Comparison of ENCODE assay signal across 9 cellular contexts in genomic region chr5:177982072-177982727, GRCh38. TPM values are rescaled to one million over a fixed set of nuclear protein-coding genes. Genes with fewer than 3 reads are reported as not detected.
DNase-seq lines count a peak whose midpoint lies in the region; ATAC-seq and TF ChIP-seq lines count a peak whose summit lies in the region.
"Had no signal": no experiment of that assay in that cellular context is flagged by ENCODE, and none has a peak within 500 bp of the region (broad histone marks: within the 10 kb centered on the region; RNA-seq: fewer than 3 reads in every experiment).

No MANE protein-coding gene starts in this region.

- peaks cover 4% of the 10 kb centered on the region for H3K4me1 Mint-ChIP-seq in activated CD4-positive, alpha-beta memory T cell treated with anti-CD3 and anti-CD28 coated beads, Interleukin-2, amount 10 ng/mL, durations not matched to agents 7 days and 5 days

- H3K27me3 ChIP-seq in HCT116 (ENCODE audit: insufficient read depth, low read length) (no peaks in the 10 kb centered on the region), lung (ENCODE audit: control insufficient read depth, insufficient read depth) (peaks cover 12% of the 10 kb centered on the region)

- peaks cover 58% of the 10 kb centered on the region for H3K27me3 Mint-ChIP-seq in activated CD4-positive, alpha-beta memory T cell treated with anti-CD3 and anti-CD28 coated beads, Interleukin-2, amount 10 ng/mL, durations not matched to agents 7 days and 5 days

- BruUV-seq in HCT116 (replicated peaks; lab: Mats Ljungman, UMichigan), result no TSS peak

- CTCF ChIA-PET in HCT116 (lab: Charles Lee), result interaction anchor here (1.2 kb wide), 1 partner anchor 80 kb away, joined by 7 read pairs; no protein-coding TSS in a partner anchor
- CTCF ChIA-PET in activated CD4-positive, alpha-beta memory T cell treated with anti-CD3 and anti-CD28 coated beads, Interleukin-2, amount 10 ng/mL, durations not matched to agents 7 days and 5 days (lab: Charles Lee), result no interaction called here

- H3K4me3 ChIP-seq in AG09309 (ENCODE audit: control insufficient read depth, low read depth, low read length) (no peak overlapping the region), HCT116 (replicated peaks in 1 of 2; ENCODE audit: low read depth in 1 of 2, low read length in 2 of 2) (no peak overlapping the region), lung (no peak overlapping the region)

- RAD21 ChIA-PET in HCT116 (lab: Charles Lee; ENCODE audit: low non-redundant PET in 1 of 2, low total read pairs in 2 of 2, uncharacterized antibody in 2 of 2, unreplicated experiment in 2 of 2), result no interaction called here

- no peak for TF ChIP-seq POLR2A in HCT116 (IDR thresholded peaks at IDR 0.05; ENCODE audit: borderline replicate concordance, extremely low read depth, insufficient read depth, insufficient read length)

- no peaks in the 10 kb centered on the region for H3K36me3 Mint-ChIP-seq in activated CD4-positive, alpha-beta memory T cell treated with anti-CD3 and anti-CD28 coated beads, Interleukin-2, amount 10 ng/mL, durations not matched to agents 7 days and 5 days (ENCODE audit: low read depth)

- no peaks in the 10 kb centered on the region for H3K79me2 ChIP-seq in HCT116 (ENCODE audit: insufficient read depth, low read length)

- H3K27ac ChIP-seq in HCT116 (ENCODE audit: low read depth, low read length) (no peak overlapping the region), lung (ENCODE audit: low read depth in 1 of 2, low read length in 1 of 2) (no peak overlapping the region)

- H3K36me3 ChIP-seq in HCT116 (ENCODE audit: control insufficient read depth in 1 of 2, insufficient read depth in 2 of 2, low read length in 2 of 2) (no peaks in the 10 kb centered on the region), lung (ENCODE audit: control insufficient read depth in 2 of 2, insufficient read depth in 2 of 2, low read length in 2 of 2) (no peaks in the 10 kb centered on the region)

- H2AFZ ChIP-seq in HCT116 (ENCODE audit: low read depth, low read length, poor library complexity, severe bottlenecking), result no peak overlapping the region

- H3K9me3 ChIP-seq in HCT116 (ENCODE audit: control insufficient read depth in 1 of 2, insufficient read depth in 1 of 2, low read depth in 1 of 2, low read length in 2 of 2) (no peaks in the 10 kb centered on the region), lung (ENCODE audit: control insufficient read depth in 2 of 2, insufficient read depth in 1 of 2, low read length in 1 of 2) (peaks cover 0 to 7% of the 10 kb centered on the region in 2 donors)

- 19 to 21% methylated on average over 17 of the region's 17 CpGs for WGBS in lung, 2 donors

- H3K4me1 ChIP-seq in HCT116 (ENCODE audit: control insufficient read depth in 1 of 2, insufficient read depth in 2 of 2, low read length in 2 of 2) (peaks cover 0 to 3% of the 10 kb centered on the region in 2 experiments; a peak in 1 of 4 replicates), lung (ENCODE audit: control insufficient read depth in 2 of 2, insufficient read depth in 2 of 2, low read length in 2 of 2) (peaks cover 0 to 3% of the 10 kb centered on the region in 2 donors)

- H3K9me2 ChIP-seq in HCT116 (ENCODE audit: insufficient read depth), result no peaks in the 10 kb centered on the region

- POLR2A ChIA-PET in HCT116 (lab: Charles Lee), result no interaction called here
- POLR2A ChIA-PET in activated CD4-positive, alpha-beta memory T cell treated with anti-CD3 and anti-CD28 coated beads, Interleukin-2, amount 10 ng/mL, durations not matched to agents 7 days and 5 days (lab: Charles Lee), result no interaction called here

- peak overlapping the region; percentile 37; the same call in 1 of the 2 replicates for H3K4me2 ChIP-seq in HCT116 (ENCODE audit: low read length)

- H3K4me3 Mint-ChIP-seq in activated CD4-positive, alpha-beta memory T cell treated with anti-CD3 and anti-CD28 coated beads, Interleukin-2, amount 10 ng/mL, durations not matched to agents 7 days and 5 days, result no peak overlapping the region

- TF ChIP-seq CTCF in AG09309 (IDR thresholded peaks at IDR 0.05; ENCODE audit: control insufficient read depth, insufficient read depth, low read depth, low read length, missing control alignments) (peak; percentile 5), HCT116 (IDR thresholded peaks at IDR 0.05 in 2 of 3, conservative IDR thresholded peaks at IDR 0.05 in 1 of 3; ENCODE audit: borderline replicate concordance in 1 of 3, insufficient read depth in 1 of 3, low read depth in 2 of 3, low read length in 2 of 3) (peak; percentile 55 to 85 (median 65)), lung (IDR thresholded peaks at IDR 0.05; ENCODE audit: control extremely low read depth, extremely low read depth) (peak; percentile 11)

- H3K9ac ChIP-seq in HCT116 (ENCODE audit: low read length), result no peak overlapping the region

- TF ChIP-seq RAD21 in HCT116 (IDR thresholded peaks at IDR 0.05; ENCODE audit: low read depth), result peak; percentile 84

- H3K27ac Mint-ChIP-seq in activated CD4-positive, alpha-beta memory T cell treated with anti-CD3 and anti-CD28 coated beads, Interleukin-2, amount 10 ng/mL, durations not matched to agents 7 days and 5 days, result no peak overlapping the region

- DNase-seq in AG09309 (ENCODE audit: low read depth), result no peak
- DNase-seq in HCT116 (ENCODE audit: low read depth, low spot score), result peak; percentile 19
- peak; percentile 33 for DNase-seq in activated CD4-positive, alpha-beta memory T cell treated with anti-CD3 and anti-CD28 coated beads, Interleukin-2, amount 10 ng/mL, durations not matched to agents 7 days and 5 days
- DNase-seq in lung (ENCODE audit: low spot score), result no peak
- no peak for DNase-seq in retina
- DNase-seq in T-helper 9 cell, result no peak
- no peak for DNase-seq in cerebellar nuclear complex (lab: John Stamatoyannopoulos, UW)

- intact Hi-C loops in HCT116 (cut with micrococcal nuclease), result loop anchor here (1.0 kb wide), 1 partner anchor 80 kb away; no protein-coding TSS in a partner anchor

- no peaks in the 10 kb centered on the region for H4K20me1 ChIP-seq in HCT116 (ENCODE audit: insufficient read depth)

- no peaks in the 10 kb centered on the region for H3K9me3 Mint-ChIP-seq in activated CD4-positive, alpha-beta memory T cell treated with anti-CD3 and anti-CD28 coated beads, Interleukin-2, amount 10 ng/mL, durations not matched to agents 7 days and 5 days

- peak; percentile 89 for ATAC-seq in HCT116
- no peak for ATAC-seq in lung (ENCODE audit: insufficient read depth, low FRiP score)
- ATAC-seq in HG03469 (IDR thresholded peaks at IDR 0.05; ENCODE audit: unreplicated experiment), result no peak

TF ChIP-seq in HCT116, 20 proteins besides CTCF, POLR2A, EP300 and RAD21 (continues in another document):
- TF ChIP-seq ZBTB33 (IDR thresholded peaks at IDR 0.05; ENCODE audit: extremely low read depth, insufficient replicate concordance, low read length), result no peak
- no peak for TF ChIP-seq CEBPB (IDR thresholded peaks at IDR 0.05; ENCODE audit: low read depth)
- no peak for TF ChIP-seq ZFX (IDR thresholded peaks at IDR 0.05)
- no peak for TF ChIP-seq CBX3 (IDR thresholded peaks at IDR 0.05; ENCODE audit: low read depth)
- no peak for TF ChIP-seq SRF (IDR thresholded peaks at IDR 0.05; ENCODE audit: low read depth)
- no peak for TF ChIP-seq ATF3 (IDR thresholded peaks at IDR 0.05)
- no peak for TF ChIP-seq SP1 (IDR thresholded peaks at IDR 0.05; ENCODE audit: low read depth)
- TF ChIP-seq POLR2AphosphoS5 (IDR thresholded peaks at IDR 0.05; ENCODE audit: low read depth, low read length), result no peak
- TF ChIP-seq EGR1 (IDR thresholded peaks at IDR 0.05; ENCODE audit: low read depth), result no peak
- no peak for TF ChIP-seq TCF7L2 (IDR thresholded peaks at IDR 0.05; ENCODE audit: borderline replicate concordance, extremely low read depth, insufficient read depth, insufficient read length)

RNA-seq across cellular contexts. Expression of gene PROP1, which starts 13.8 kb away (rescaled TPM):
- total RNA-seq in HCT116 (2021; ENCODE audit: unreplicated experiment) (not detected), lung (not detected)
- polyA plus RNA-seq in HCT116 (2012), result not detected in 2 replicates
- not detected for total RNA-seq in activated CD4-positive, alpha-beta memory T cell treated with anti-CD3 and anti-CD28 coated beads, Interleukin-2, amount 10 ng/mL, durations not matched to agents 7 days and 5 days
- polyA plus RNA-seq in lung, result not detected
- polyA plus RNA-seq: adipose tissue had no signal

Comparison
In these comparisons a context has a peak if more than half of its experiments do, and no peak if none do; other contexts are left out.
1. DNase-seq: peak in HCT116 (single experiment) and activated CD4-positive, alpha-beta memory T cell treated with anti-CD3 and anti-CD28 coated beads, Interleukin-2, amount 10 ng/mL, durations not matched to agents 7 days and 5 days (single experiment); none in AG09309 (single experiment), lung (single experiment), retina (single experiment), T-helper 9 cell (single experiment) and cerebellar nuclear complex (0 of 2).
2. CTCF ChIP-seq: peak in every context shown above with its lines; median percentile 65 in HCT116; 11 in lung; 5 in AG09309.